ENCODE assay signal across 13 cellular contexts in genomic region chr5:72517961-72518690, GRCh38. TPM values are rescaled to one million over a fixed set of nuclear protein-coding genes. Genes with fewer than 3 reads are reported as not detected.
A peak's percentile ranks its signal among the peaks of the same experiment; 100 is the strongest.
DNase-seq lines count a peak whose midpoint lies in the region; ATAC-seq and TF ChIP-seq lines count a peak whose summit lies in the region.
"Had no signal": no experiment of that assay in that cellular context is flagged by ENCODE, and none has a peak within 500 bp of the region (broad histone marks: within the 10 kb centered on the region; RNA-seq: fewer than 3 reads in every experiment).

No MANE protein-coding gene starts in this region.

- intact Hi-C loops in esophagus muscularis mucosa (cut with DNase I), result no loop called here
- intact Hi-C loops in thyroid gland (cut with DNase I), result no loop called here

- H3K4me3 Mint-ChIP-seq in nephron (no peak overlapping the region), T-helper 17 cell (no peak overlapping the region)

- H3K27me3 ChIP-seq in ACC112 (ENCODE audit: insufficient read depth, low read length) (no peaks in the 10 kb centered on the region), esophagus muscularis mucosa (no peaks in the 10 kb centered on the region), thyroid gland (no peaks in the 10 kb centered on the region)

- H3K4me3 ChIP-seq in ACC112 (ENCODE audit: low read depth, low read length), result no peak overlapping the region
- no peak overlapping the region for H3K4me3 ChIP-seq in esophagus muscularis mucosa
- H3K4me3 ChIP-seq in thyroid gland (replicated peaks in 1 of 3), result no peak overlapping the region

- H3K36me3 Mint-ChIP-seq in nephron (ENCODE audit: low read depth) (peaks cover 3% of the 10 kb centered on the region), T-helper 17 cell (ENCODE audit: low read depth) (no peaks in the 10 kb centered on the region)

- H3K36me3 ChIP-seq in ACC112 (ENCODE audit: insufficient read depth, low read length) (peaks cover 8% of the 10 kb centered on the region), esophagus muscularis mucosa (no peaks in the 10 kb centered on the region), thyroid gland (no peaks in the 10 kb centered on the region)

- H3K27ac ChIP-seq in ACC112 (ENCODE audit: low read depth, low read length) (peak overlapping the region; percentile 40; the same call in 1 of the 2 replicates), esophagus muscularis mucosa (replicated peaks in 1 of 4) (peak overlapping the region; percentile 1 to 26 (median 16)), thyroid gland (peak overlapping the region in 1 of 3 donors; percentile 15)

- TF ChIP-seq POLR2A in esophagus muscularis mucosa (IDR thresholded peaks at IDR 0.05; ENCODE audit: low read depth) (no peak), thyroid gland (IDR thresholded peaks at IDR 0.05) (no peak)

- peak overlapping the region; percentile 80 for H2AFZ ChIP-seq in ACC112 (ENCODE audit: low read length, unreplicated experiment)

- H3K4me1 ChIP-seq in ACC112 (ENCODE audit: control insufficient read depth, insufficient read depth, low read length, unreplicated experiment) (peaks cover 5% of the 10 kb centered on the region), esophagus muscularis mucosa (peaks cover 5 to 7% (median 6%) of the 10 kb centered on the region in 4 donors), thyroid gland (no peaks in the 10 kb centered on the region)

- 60% methylated on average over 13 of the region's 13 CpGs for WGBS in esophagus muscularis mucosa
- 80 to 81% methylated on average over 13 of the region's 13 CpGs for WGBS in thyroid gland, 2 donors

- ATAC-seq in T-helper 17 cell, result no peak
- ATAC-seq in HG03442 (IDR thresholded peaks at IDR 0.05; ENCODE audit: unreplicated experiment), result no peak

- H3K27ac Mint-ChIP-seq in nephron (peak overlapping the region in 2 of 3 experiments; percentile 31 to 47), T-helper 17 cell (no peak overlapping the region)

- TF ChIP-seq CTCF in esophagus muscularis mucosa (IDR thresholded peaks at IDR 0.05), result no peak
- no peak for TF ChIP-seq CTCF in nephron (IDR thresholded peaks at IDR 0.05; ENCODE audit: unreplicated experiment in 3 of 3)
- no peak for TF ChIP-seq CTCF in thyroid gland (IDR thresholded peaks at IDR 0.05)

- peak; percentile 89 for DNase-seq in NOMO-1 treated with dmso at 0.1 percent for 144 hours (lab: John Stamatoyannopoulos, UW; ENCODE audit: unreplicated experiment)
- DNase-seq in esophagus muscularis mucosa (ENCODE audit: extremely low spot score), result peak; percentile 91
- DNase-seq in T-helper 17 cell, result no peak
- no peak for DNase-seq in 8988T
- no peak for DNase-seq in thyroid gland
- DNase-seq: activated CD4-positive, CD25-positive, alpha-beta regulatory T cell; GOT3; NCI-H526 treated with DMSO at 0.1 percent for 48 hours had no signal

- H3K27me3 Mint-ChIP-seq in nephron (ENCODE audit: low read depth) (no peaks in the 10 kb centered on the region), T-helper 17 cell (no peaks in the 10 kb centered on the region)

- peaks cover 32% of the 10 kb centered on the region for H3K9me3 Mint-ChIP-seq in nephron

- H3K9me3 ChIP-seq in esophagus muscularis mucosa, result peaks cover 0 to 5% (median 0%) of the 10 kb centered on the region in 4 donors
- no peaks in the 10 kb centered on the region for H3K9me3 ChIP-seq in T-helper 17 cell (ENCODE audit: control insufficient read depth, low read length, poor library complexity, severe bottlenecking)
- no peaks in the 10 kb centered on the region for H3K9me3 ChIP-seq in thyroid gland

- no peaks in the 10 kb centered on the region for H3K79me2 ChIP-seq in ACC112 (ENCODE audit: control insufficient read depth, insufficient read depth, low read length, unreplicated experiment)

- no peak for TF ChIP-seq EP300 in esophagus muscularis mucosa (IDR thresholded peaks at IDR 0.05)

- peaks cover 8% of the 10 kb centered on the region for H3K4me1 Mint-ChIP-seq in nephron
- H3K4me1 Mint-ChIP-seq in T-helper 17 cell, result no peaks in the 10 kb centered on the region

RNA-seq across cellular contexts. Expression of gene ZNF366, which starts 10.9 kb away (rescaled TPM):
- total RNA-seq in esophagus muscularis mucosa, result 10 to 100 TPM in 1 of 4 donors, 1 to 10 TPM in 3; 3.1 to 11.1 (median 5.0) TPM
- under 1 TPM in 1 of 2 donors, not detected in 1; 0.39 TPM for total RNA-seq in T-helper 17 cell
- total RNA-seq in thyroid gland, result 10 to 100 TPM in 1 of 4 donors, 1 to 10 TPM in 3; 1.3 to 14.7 (median 3.0) TPM
- total RNA-seq: A172, bronchial epithelial cell had no signal

Comparison
In these comparisons a context has a peak if more than half of its experiments do, and no peak if none do; other contexts are left out.
1. DNase-seq: peak in NOMO-1 treated with dmso at 0.1 percent for 144 hours (single experiment) and esophagus muscularis mucosa (single experiment); none in T-helper 17 cell (0 of 3), 8988T (single experiment) and thyroid gland (0 of 2).